Comparison of ENCODE assay signal across 1 cellular context in genomic region chr2:164841719-164842623, GRCh38.
A peak's percentile ranks its signal among the peaks of the same experiment; 100 is the strongest.
TF ChIP-seq lines count a peak whose summit lies in the region.

A gene with protein sequence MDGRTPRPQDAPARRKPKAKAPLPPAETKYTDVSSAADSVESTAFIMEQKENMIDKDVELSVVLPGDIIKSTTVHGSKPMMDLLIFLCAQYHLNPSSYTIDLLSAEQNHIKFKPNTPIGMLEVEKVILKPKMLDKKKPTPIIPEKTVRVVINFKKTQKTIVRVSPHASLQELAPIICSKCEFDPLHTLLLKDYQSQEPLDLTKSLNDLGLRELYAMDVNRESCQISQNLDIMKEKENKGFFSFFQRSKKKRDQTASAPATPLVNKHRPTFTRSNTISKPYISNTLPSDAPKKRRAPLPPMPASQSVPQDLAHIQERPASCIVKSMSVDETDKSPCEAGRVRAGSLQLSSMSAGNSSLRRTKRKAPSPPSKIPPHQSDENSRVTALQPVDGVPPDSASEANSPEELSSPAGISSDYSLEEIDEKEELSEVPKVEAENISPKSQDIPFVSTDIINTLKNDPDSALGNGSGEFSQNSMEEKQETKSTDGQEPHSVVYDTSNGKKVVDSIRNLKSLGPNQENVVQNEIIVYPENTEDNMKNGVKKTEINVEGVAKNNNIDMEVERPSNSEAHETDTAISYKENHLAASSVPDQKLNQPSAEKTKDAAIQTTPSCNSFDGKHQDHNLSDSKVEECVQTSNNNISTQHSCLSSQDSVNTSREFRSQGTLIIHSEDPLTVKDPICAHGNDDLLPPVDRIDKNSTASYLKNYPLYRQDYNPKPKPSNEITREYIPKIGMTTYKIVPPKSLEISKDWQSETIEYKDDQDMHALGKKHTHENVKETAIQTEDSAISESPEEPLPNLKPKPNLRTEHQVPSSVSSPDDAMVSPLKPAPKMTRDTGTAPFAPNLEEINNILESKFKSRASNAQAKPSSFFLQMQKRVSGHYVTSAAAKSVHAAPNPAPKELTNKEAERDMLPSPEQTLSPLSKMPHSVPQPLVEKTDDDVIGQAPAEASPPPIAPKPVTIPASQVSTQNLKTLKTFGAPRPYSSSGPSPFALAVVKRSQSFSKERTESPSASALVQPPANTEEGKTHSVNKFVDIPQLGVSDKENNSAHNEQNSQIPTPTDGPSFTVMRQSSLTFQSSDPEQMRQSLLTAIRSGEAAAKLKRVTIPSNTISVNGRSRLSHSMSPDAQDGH (minus strand): TSS chr2:164841823. CDS start chr2:164841196, 627 bp downstream.

TF ChIP-seq in HepG2, 621 proteins besides CTCF, POLR2A, EP300 and RAD21 (continued from another document and continues in another):
- TF ChIP-seq, protein P1, sequence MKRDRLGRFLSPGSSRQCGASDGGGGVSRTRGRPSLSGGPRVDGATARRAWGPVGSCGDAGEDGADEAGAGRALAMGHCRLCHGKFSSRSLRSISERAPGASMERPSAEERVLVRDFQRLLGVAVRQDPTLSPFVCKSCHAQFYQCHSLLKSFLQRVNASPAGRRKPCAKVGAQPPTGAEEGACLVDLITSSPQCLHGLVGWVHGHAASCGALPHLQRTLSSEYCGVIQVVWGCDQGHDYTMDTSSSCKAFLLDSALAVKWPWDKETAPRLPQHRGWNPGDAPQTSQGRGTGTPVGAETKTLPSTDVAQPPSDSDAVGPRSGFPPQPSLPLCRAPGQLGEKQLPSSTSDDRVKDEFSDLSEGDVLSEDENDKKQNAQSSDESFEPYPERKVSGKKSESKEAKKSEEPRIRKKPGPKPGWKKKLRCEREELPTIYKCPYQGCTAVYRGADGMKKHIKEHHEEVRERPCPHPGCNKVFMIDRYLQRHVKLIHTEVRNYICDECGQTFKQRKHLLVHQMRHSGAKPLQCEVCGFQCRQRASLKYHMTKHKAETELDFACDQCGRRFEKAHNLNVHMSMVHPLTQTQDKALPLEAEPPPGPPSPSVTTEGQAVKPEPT (CRISPR knock-in tag; IDR thresholded peaks at IDR 0.05; ENCODE audit: low read depth): 0 out of 2 replicates have a peak, but pooled peaks have one; percentile 92
- TF ChIP-seq ZNF761 (CRISPR knock-in tag; conservative IDR thresholded peaks at IDR 0.05) (no peak; the same call in 1 of the 2 replicates), MAZ (IDR thresholded peaks at IDR 0.05; ENCODE audit: borderline replicate concordance, low read depth, low read length) (peak; percentile 50; the same call in 1 of the 2 replicates), MAZ (CRISPR knock-in tag; IDR thresholded peaks at IDR 0.05; ENCODE audit: low read depth) (peak; percentile 79), AKAP8 (CRISPR knock-in tag; IDR thresholded peaks at IDR 0.05) (0 out of 2 replicates have a peak, but pooled peaks have one; percentile 40), HDAC1 (CRISPR knock-in tag; IDR thresholded peaks at IDR 0.05) (peak; percentile 80), ZMYM2 (CRISPR knock-in tag; IDR thresholded peaks at IDR 0.05) (0 out of 2 replicates have a peak, but pooled peaks have one; percentile 41), ZNF557 (CRISPR knock-in tag; IDR thresholded peaks at IDR 0.05) (peak; percentile 84; the same call in 1 of the 2 replicates), SOX5 (CRISPR knock-in tag; IDR thresholded peaks at IDR 0.05; ENCODE audit: borderline replicate concordance) (peak; percentile 37; the same call in 1 of the 2 replicates), ZNF468 (CRISPR knock-in tag; IDR thresholded peaks at IDR 0.05) (no peak), NKX3-1 (CRISPR knock-in tag; IDR thresholded peaks at IDR 0.05) (peak; percentile 65), ZNF768 (CRISPR knock-in tag; IDR thresholded peaks at IDR 0.05) (peak; percentile 76), ZNF512B (CRISPR knock-in tag; IDR thresholded peaks at IDR 0.05; ENCODE audit: borderline replicate concordance) (peak; percentile 63; the same call in 1 of the 2 replicates), SALL2 (CRISPR knock-in tag; IDR thresholded peaks at IDR 0.05) (peak; percentile 87), ZNF343 (CRISPR knock-in tag; IDR thresholded peaks at IDR 0.05) (peak; percentile 85; the same call in 1 of the 2 replicates), ZNF83 (CRISPR knock-in tag; IDR thresholded peaks at IDR 0.05; ENCODE audit: borderline replicate concordance) (peak; percentile 73; the same call in 1 of the 2 replicates), SNRNP70 (IDR thresholded peaks at IDR 0.05; ENCODE audit: low read depth, low read length) (no peak), ZNF589 (CRISPR knock-in tag; conservative IDR thresholded peaks at IDR 0.05) (no peak), DBP (CRISPR knock-in tag; IDR thresholded peaks at IDR 0.05; ENCODE audit: not compliant biosample characterization) (peak; percentile 18), ZNF772 (CRISPR knock-in tag; IDR thresholded peaks at IDR 0.05) (no peak), NCOA1 (CRISPR knock-in tag; IDR thresholded peaks at IDR 0.05) (peak; percentile 89), CBX5 (CRISPR knock-in tag; IDR thresholded peaks at IDR 0.05; ENCODE audit: borderline replicate concordance) (peak; percentile 87; the same call in 1 of the 2 replicates), MLX (CRISPR knock-in tag; IDR thresholded peaks at IDR 0.05) (peak; percentile 69; the same call in 1 of the 2 replicates), ZNF75D (CRISPR knock-in tag; IDR thresholded peaks at IDR 0.05; ENCODE audit: borderline replicate concordance) (no peak), GATAD2A (CRISPR knock-in tag; IDR thresholded peaks at IDR 0.05) (peak; percentile 96), ARHGAP35 (CRISPR knock-in tag; IDR thresholded peaks at IDR 0.05; ENCODE audit: borderline replicate concordance) (peak; percentile 31; the same call in 1 of the 2 replicates), ZNF367 (CRISPR knock-in tag; IDR thresholded peaks at IDR 0.05; ENCODE audit: borderline replicate concordance) (peak; percentile 63; the same call in 1 of the 2 replicates), REPIN1 (CRISPR knock-in tag; IDR thresholded peaks at IDR 0.05; ENCODE audit: borderline replicate concordance, low read depth) (no peak; the same call in none of the 2 replicates), ZNF672 (CRISPR knock-in tag; IDR thresholded peaks at IDR 0.05) (no peak), IKZF5 (CRISPR knock-in tag; IDR thresholded peaks at IDR 0.05) (peak; percentile 55; the same call in 1 of the 2 replicates), CENPX (CRISPR knock-in tag; IDR thresholded peaks at IDR 0.05) (no peak), ZSCAN20 (CRISPR knock-in tag; IDR thresholded peaks at IDR 0.05; ENCODE audit: borderline replicate concordance) (peak; percentile 28; the same call in 1 of the 2 replicates), ZNF34 (CRISPR knock-in tag; IDR thresholded peaks at IDR 0.05; ENCODE audit: borderline replicate concordance) (peak; percentile 85), ZNF292 (CRISPR knock-in tag; IDR thresholded peaks at IDR 0.05; ENCODE audit: borderline replicate concordance, low read depth) (peak; percentile 95)
- TF ChIP-seq, protein P2, sequence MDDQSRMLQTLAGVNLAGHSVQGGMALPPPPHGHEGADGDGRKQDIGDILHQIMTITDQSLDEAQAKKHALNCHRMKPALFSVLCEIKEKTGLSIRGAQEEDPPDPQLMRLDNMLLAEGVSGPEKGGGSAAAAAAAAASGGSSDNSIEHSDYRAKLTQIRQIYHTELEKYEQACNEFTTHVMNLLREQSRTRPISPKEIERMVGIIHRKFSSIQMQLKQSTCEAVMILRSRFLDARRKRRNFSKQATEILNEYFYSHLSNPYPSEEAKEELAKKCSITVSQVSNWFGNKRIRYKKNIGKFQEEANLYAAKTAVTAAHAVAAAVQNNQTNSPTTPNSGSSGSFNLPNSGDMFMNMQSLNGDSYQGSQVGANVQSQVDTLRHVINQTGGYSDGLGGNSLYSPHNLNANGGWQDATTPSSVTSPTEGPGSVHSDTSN (CRISPR knock-in tag; IDR thresholded peaks at IDR 0.05; ENCODE audit: borderline replicate concordance): no peak
- TF ChIP-seq, protein P3, sequence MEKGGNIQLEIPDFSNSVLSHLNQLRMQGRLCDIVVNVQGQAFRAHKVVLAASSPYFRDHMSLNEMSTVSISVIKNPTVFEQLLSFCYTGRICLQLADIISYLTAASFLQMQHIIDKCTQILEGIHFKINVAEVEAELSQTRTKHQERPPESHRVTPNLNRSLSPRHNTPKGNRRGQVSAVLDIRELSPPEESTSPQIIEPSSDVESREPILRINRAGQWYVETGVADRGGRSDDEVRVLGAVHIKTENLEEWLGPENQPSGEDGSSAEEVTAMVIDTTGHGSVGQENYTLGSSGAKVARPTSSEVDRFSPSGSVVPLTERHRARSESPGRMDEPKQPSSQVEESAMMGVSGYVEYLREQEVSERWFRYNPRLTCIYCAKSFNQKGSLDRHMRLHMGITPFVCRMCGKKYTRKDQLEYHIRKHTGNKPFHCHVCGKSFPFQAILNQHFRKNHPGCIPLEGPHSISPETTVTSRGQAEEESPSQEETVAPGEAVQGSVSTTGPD (CRISPR knock-in tag; IDR thresholded peaks at IDR 0.05): no peak; the same call in 1 of the 2 replicates
- TF ChIP-seq, protein P4, sequence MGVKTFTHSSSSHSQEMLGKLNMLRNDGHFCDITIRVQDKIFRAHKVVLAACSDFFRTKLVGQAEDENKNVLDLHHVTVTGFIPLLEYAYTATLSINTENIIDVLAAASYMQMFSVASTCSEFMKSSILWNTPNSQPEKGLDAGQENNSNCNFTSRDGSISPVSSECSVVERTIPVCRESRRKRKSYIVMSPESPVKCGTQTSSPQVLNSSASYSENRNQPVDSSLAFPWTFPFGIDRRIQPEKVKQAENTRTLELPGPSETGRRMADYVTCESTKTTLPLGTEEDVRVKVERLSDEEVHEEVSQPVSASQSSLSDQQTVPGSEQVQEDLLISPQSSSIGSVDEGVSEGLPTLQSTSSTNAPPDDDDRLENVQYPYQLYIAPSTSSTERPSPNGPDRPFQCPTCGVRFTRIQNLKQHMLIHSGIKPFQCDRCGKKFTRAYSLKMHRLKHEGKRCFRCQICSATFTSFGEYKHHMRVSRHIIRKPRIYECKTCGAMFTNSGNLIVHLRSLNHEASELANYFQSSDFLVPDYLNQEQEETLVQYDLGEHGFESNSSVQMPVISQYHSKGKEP (CRISPR knock-in tag; IDR thresholded peaks at IDR 0.05): no peak
- TF ChIP-seq, protein P5, sequence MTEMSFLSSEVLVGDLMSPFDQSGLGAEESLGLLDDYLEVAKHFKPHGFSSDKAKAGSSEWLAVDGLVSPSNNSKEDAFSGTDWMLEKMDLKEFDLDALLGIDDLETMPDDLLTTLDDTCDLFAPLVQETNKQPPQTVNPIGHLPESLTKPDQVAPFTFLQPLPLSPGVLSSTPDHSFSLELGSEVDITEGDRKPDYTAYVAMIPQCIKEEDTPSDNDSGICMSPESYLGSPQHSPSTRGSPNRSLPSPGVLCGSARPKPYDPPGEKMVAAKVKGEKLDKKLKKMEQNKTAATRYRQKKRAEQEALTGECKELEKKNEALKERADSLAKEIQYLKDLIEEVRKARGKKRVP (CRISPR knock-in tag; IDR thresholded peaks at IDR 0.05): no peak; a peak in 1 of 4 replicates
- TF ChIP-seq, protein P6, sequence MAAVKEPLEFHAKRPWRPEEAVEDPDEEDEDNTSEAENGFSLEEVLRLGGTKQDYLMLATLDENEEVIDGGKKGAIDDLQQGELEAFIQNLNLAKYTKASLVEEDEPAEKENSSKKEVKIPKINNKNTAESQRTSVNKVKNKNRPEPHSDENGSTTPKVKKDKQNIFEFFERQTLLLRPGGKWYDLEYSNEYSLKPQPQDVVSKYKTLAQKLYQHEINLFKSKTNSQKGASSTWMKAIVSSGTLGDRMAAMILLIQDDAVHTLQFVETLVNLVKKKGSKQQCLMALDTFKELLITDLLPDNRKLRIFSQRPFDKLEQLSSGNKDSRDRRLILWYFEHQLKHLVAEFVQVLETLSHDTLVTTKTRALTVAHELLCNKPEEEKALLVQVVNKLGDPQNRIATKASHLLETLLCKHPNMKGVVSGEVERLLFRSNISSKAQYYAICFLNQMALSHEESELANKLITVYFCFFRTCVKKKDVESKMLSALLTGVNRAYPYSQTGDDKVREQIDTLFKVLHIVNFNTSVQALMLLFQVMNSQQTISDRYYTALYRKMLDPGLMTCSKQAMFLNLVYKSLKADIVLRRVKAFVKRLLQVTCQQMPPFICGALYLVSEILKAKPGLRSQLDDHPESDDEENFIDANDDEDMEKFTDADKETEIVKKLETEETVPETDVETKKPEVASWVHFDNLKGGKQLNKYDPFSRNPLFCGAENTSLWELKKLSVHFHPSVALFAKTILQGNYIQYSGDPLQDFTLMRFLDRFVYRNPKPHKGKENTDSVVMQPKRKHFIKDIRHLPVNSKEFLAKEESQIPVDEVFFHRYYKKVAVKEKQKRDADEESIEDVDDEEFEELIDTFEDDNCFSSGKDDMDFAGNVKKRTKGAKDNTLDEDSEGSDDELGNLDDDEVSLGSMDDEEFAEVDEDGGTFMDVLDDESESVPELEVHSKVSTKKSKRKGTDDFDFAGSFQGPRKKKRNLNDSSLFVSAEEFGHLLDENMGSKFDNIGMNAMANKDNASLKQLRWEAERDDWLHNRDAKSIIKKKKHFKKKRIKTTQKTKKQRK (IDR thresholded peaks at IDR 0.05; ENCODE audit: low read length): no peak
